8 cellular contexts compared by ENCODE assay signal in the genomic region with DNA sequence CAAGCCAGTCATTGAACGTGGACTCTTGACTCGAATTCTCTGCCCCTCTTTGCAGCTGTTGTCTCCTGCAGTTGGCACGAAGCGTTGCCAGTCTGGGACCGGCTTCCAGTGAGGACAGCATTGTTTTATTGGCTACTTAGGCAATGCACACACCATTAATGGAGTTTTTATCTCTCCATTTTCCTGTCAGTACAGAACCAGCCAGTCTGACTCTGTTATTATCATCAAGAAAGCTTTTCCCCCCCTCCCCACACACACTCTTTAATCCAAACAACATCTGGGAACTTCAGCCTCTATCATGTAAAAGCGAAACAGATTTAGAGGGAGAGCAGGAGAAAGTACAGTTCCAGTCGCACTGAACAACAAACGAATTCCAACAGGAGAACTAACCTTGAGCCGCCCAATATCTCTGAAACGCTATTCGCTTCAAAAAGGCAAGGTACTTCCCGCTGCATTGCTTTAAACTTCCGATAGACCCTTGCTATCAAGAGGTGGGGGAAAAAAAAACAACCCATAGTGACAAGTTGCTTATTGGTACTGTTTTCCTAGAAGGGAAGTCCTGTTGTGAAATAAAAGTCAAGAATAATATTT. TPM values are rescaled to one million over a fixed set of nuclear protein-coding genes. Genes with fewer than 3 reads are reported as not detected.
DNase-seq lines count a peak whose midpoint lies in the region; ATAC-seq and TF ChIP-seq lines count a peak whose summit lies in the region.

No MANE protein-coding gene starts in this region.

- H3K27ac ChIP-seq in lung (ENCODE audit: low read depth in 1 of 2, low read length in 1 of 2), result peak overlapping the region; percentile 44 to 85
- H3K27ac ChIP-seq in urinary bladder (ENCODE audit: low read depth), result peak overlapping the region; percentile 57

- BruUV-seq in MCF 10A (replicated peaks; lab: Mats Ljungman, UMichigan), result no TSS peak

- 36 to 40% methylated on average over 13 of the region's 13 CpGs for WGBS in lung, 2 donors
- WGBS in urinary bladder, result 13% methylated on average over 13 of the region's 13 CpGs

- no peak for ATAC-seq in lung (ENCODE audit: insufficient read depth, low FRiP score)
- no peak for ATAC-seq in activated T-cell treated with anti-CD3 and anti-CD28 coated beads, Interleukin-2, amount 50 U/mL, for 4 hours

- no peak overlapping the region for H3K4me3 ChIP-seq in lung
- H3K4me3 ChIP-seq in urinary bladder (ENCODE audit: low read depth, low read length), result peak overlapping the region; percentile 21

- peaks cover 29% of the 10 kb centered on the region for H3K4me1 Mint-ChIP-seq in MCF 10A (ENCODE audit: insufficient read depth, unreplicated experiment)
- peaks cover 33% of the 10 kb centered on the region for H3K4me1 Mint-ChIP-seq in activated T-cell treated with anti-CD3 and anti-CD28 coated beads, Interleukin-2, amount 50 U/mL, for 4 hours (ENCODE audit: low read depth)

- H3K4me3 Mint-ChIP-seq in MCF 10A (ENCODE audit: unreplicated experiment), result no peak overlapping the region
- no peak overlapping the region for H3K4me3 Mint-ChIP-seq in activated T-cell treated with anti-CD3 and anti-CD28 coated beads, Interleukin-2, amount 50 U/mL, for 4 hours

- POLR2A ChIA-PET in MCF 10A (lab: Yijun Ruan, JAX), result interaction anchor here (0.8 to 3.1 kb wide), 5 partner anchors 7 to 54 kb away, joined by 3 to 14 read pairs (median 4); a partner anchor contains a TSS

- CTCF ChIA-PET in MCF 10A (lab: Yijun Ruan, JAX), result interaction anchor here (0.7 kb wide), 1 partner anchor 15 kb away, joined by 3 read pairs; no protein-coding TSS in a partner anchor

- intact Hi-C loops in MCF 10A (cut with micrococcal nuclease), result no loop called here

- no peaks in the 10 kb centered on the region for H3K9me3 Mint-ChIP-seq in MCF 10A (ENCODE audit: unreplicated experiment)
- H3K9me3 Mint-ChIP-seq in activated T-cell treated with anti-CD3 and anti-CD28 coated beads, Interleukin-2, amount 50 U/mL, for 4 hours, result no peaks in the 10 kb centered on the region

- peak overlapping the region; percentile 71 for H3K27ac Mint-ChIP-seq in MCF 10A (ENCODE audit: low read depth, unreplicated experiment)

- no peaks in the 10 kb centered on the region for H3K27me3 Mint-ChIP-seq in MCF 10A (ENCODE audit: insufficient read depth, unreplicated experiment)
- no peaks in the 10 kb centered on the region for H3K27me3 Mint-ChIP-seq in activated T-cell treated with anti-CD3 and anti-CD28 coated beads, Interleukin-2, amount 50 U/mL, for 4 hours (ENCODE audit: low read depth)

- H3K4me1 ChIP-seq in lung (ENCODE audit: control insufficient read depth in 2 of 2, insufficient read depth in 2 of 2, low read length in 2 of 2), result peaks cover 27 to 61% of the 10 kb centered on the region in 2 donors
- peaks cover 1% of the 10 kb centered on the region for H3K4me1 ChIP-seq in urinary bladder (ENCODE audit: insufficient read depth)

- H3K36me3 Mint-ChIP-seq in MCF 10A (ENCODE audit: insufficient read depth, unreplicated experiment), result no peaks in the 10 kb centered on the region
- H3K36me3 Mint-ChIP-seq in activated T-cell treated with anti-CD3 and anti-CD28 coated beads, Interleukin-2, amount 50 U/mL, for 4 hours (ENCODE audit: insufficient read depth), result peaks cover 16% of the 10 kb centered on the region

- H3K36me3 ChIP-seq in lung (ENCODE audit: control insufficient read depth in 2 of 2, insufficient read depth in 2 of 2, low read length in 2 of 2) (no peaks in the 10 kb centered on the region), urinary bladder (ENCODE audit: insufficient read depth) (no peaks in the 10 kb centered on the region)

- H3K27me3 ChIP-seq in lung (ENCODE audit: control insufficient read depth, insufficient read depth), result no peaks in the 10 kb centered on the region

- H3K9me3 ChIP-seq in lung (ENCODE audit: control insufficient read depth in 2 of 2, insufficient read depth in 1 of 2, low read length in 1 of 2), result no peaks in the 10 kb centered on the region

- peak in 9 of 14 donors; percentile 1 to 35 (median 23) for DNase-seq in C1 segment of cervical spinal cord (lab: John Stamatoyannopoulos, UW)
- peak; percentile 50 for DNase-seq in NCI-H146 (lab: John Stamatoyannopoulos, UW)
- DNase-seq in MCF 10A (ENCODE audit: unreplicated experiment), result no peak
- no peak for DNase-seq in lung (ENCODE audit: low spot score)
- no peak for DNase-seq in stimulated activated naive CD4-positive, alpha-beta T cell treated with Interleukin-2 at 50 U/mL for 16 hours (lab: John Stamatoyannopoulos, UW)
- DNase-seq in T1000 (lab: John Stamatoyannopoulos, UW), result no peak
- no peak for DNase-seq in activated T-cell treated with anti-CD3 and anti-CD28 coated beads, Interleukin-2, amount 50 U/mL, for 4 hours

- no peak for TF ChIP-seq CTCF in MCF 10A (IDR thresholded peaks at IDR 0.05; ENCODE audit: unreplicated experiment)
- no peak for TF ChIP-seq CTCF in lung (IDR thresholded peaks at IDR 0.05; ENCODE audit: control extremely low read depth, extremely low read depth)

RNA-seq across cellular contexts. Expression of a gene that starts 38.2 kb away (rescaled TPM):
- 26.4 and 41.4 TPM in 2 replicates for total RNA-seq in MCF 10A (2022)
- 10 to 100 TPM; 27.8 to 38.3 TPM for total RNA-seq in lung
- 10 to 100 TPM in 1 of 2 donors, 1 to 10 TPM in 1; 7.5 to 19.0 TPM for polyA plus RNA-seq in lung
- 25.1 TPM for total RNA-seq in urinary bladder
- 29.7 TPM for polyA plus RNA-seq in urinary bladder
- total RNA-seq in activated T-cell treated with anti-CD3 and anti-CD28 coated beads, Interleukin-2, amount 50 U/mL, for 4 hours, result 10 to 100 TPM; 11.5 to 14.1 (median 13.2) TPM

Comparison
In these comparisons a context has a peak if more than half of its experiments do, and no peak if none do; other contexts are left out.
1. DNase-seq: peak in C1 segment of cervical spinal cord (9 of 14) and NCI-H146 (single experiment); none in MCF 10A (single experiment), lung (single experiment), stimulated activated naive CD4-positive, alpha-beta T cell treated with Interleukin-2 at 50 U/mL for 16 hours (single experiment), T1000 (single experiment) and activated T-cell treated with anti-CD3 and anti-CD28 coated beads, Interleukin-2, amount 50 U/mL, for 4 hours (single experiment).